ENCODE assay signal across 8 cellular contexts in the genomic region with DNA sequence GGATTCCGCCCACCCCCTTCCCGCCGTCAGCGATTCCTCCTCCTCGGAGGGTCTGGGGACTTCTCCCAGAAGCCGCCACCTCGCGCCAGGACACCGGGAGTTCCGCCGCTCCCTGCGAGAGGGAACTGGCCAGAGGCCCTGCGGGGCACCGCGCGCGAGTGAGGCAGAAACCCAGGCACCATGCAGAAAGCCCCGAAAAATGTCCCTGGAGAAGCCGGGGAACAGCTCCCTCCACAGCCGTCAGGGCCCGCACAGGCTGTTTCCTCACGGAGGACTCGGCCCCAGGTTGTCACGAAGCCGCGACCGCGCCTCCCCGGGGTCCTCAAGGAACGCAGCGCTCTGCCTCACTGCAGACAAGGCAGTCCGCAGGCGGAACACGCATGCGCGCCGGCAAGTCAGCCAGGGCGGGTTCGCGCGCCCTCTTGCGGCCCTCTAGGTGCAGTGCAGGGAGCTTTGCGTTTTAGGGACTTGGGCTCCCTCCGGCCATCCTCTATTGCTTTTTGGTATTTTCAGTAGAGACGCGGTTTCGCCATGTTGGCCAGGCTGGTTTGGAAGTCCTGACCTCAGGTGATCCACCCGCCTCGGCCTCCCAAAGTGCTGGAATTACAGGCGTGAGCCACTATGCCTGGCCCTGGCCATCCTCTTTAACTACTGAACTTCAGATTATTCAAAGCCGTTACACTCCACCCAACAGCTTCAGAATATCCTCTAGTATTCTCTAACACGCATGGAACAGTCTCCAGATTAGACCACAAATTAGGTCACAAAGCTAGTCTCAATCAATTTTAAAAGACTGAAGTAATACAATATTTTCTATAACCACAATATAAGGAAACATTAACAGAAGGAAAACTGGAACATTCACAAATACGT. TPM values are rescaled to one million over a fixed set of nuclear protein-coding genes. Genes with fewer than 3 reads are reported as not detected.
DNase-seq lines count a peak whose midpoint lies in the region; ATAC-seq and TF ChIP-seq lines count a peak whose summit lies in the region.

No MANE protein-coding gene starts in this region.

- no peaks in the 10 kb centered on the region for H3K9me2 ChIP-seq in hepatocyte (replicated peaks; ENCODE audit: insufficient read depth)

- DNase-seq in GM10248 (ENCODE audit: extremely low spot score) = peak; percentile 97
- peak; percentile 35 for DNase-seq in NCI-H2029 (lab: John Stamatoyannopoulos, UW)
- DNase-seq in T-helper 22 cell (ENCODE audit: low read depth) = peak; percentile 78
- peak; percentile 60 for DNase-seq in astrocyte of the cerebellum (ENCODE audit: low read depth)
- DNase-seq in hepatocyte (ENCODE audit: low spot score) = peak; percentile 95
- no peak for DNase-seq in vagina (ENCODE audit: extremely low spot score in 2 of 2)

- H4K20me1 ChIP-seq in hepatocyte (ENCODE audit: insufficient read depth, poor library complexity, severe bottlenecking) = no peaks in the 10 kb centered on the region

- TF ChIP-seq CTCF in GM10248 (IDR thresholded peaks at IDR 0.05; ENCODE audit: control extremely low read depth, extremely low read depth, low read depth, missing control alignments) = peak; percentile 98
- peak; percentile 99 for TF ChIP-seq CTCF in astrocyte of the cerebellum (IDR thresholded peaks at IDR 0.05; ENCODE audit: low read depth, low read length, missing control alignments)
- TF ChIP-seq CTCF in hepatocyte (IDR thresholded peaks at IDR 0.05; ENCODE audit: poor library complexity) = peak; percentile 98
- peak; percentile 94 to 100 (median 96) for TF ChIP-seq CTCF in vagina (IDR thresholded peaks at IDR 0.05)

- H3K4me3 ChIP-seq in astrocyte of the cerebellum (ENCODE audit: low read depth, low read length) (peak overlapping the region; percentile 44), hepatocyte (peak overlapping the region; percentile 99), rectal smooth muscle tissue (ENCODE audit: low read length) (peak overlapping the region; percentile 86), vagina (peak overlapping the region; percentile 61 to 70)

- WGBS in hepatocyte (ENCODE audit: low lambda C conversion rate, missing lambda C conversion rate) = 8% methylated on average over 53 of the region's 53 CpGs

- CTCF ChIA-PET in GM10248 (lab: Yijun Ruan, JAX) = interaction anchor here (0.6 to 5.2 kb wide), 30 partner anchors 8 to 233 kb away, joined by 3 to 39 read pairs (median 4); no protein-coding TSS in a partner anchor

- in situ Hi-C loops in astrocyte of the cerebellum (cut with HindIII; ENCODE audit: low sequenced_read_pairs) = no loop called here

- POLR2A ChIA-PET in GM10248 (lab: Yijun Ruan, JAX) = no interaction called here

- peak in 1 of 2 donors; percentile 51 for TF ChIP-seq POLR2A in vagina (IDR thresholded peaks at IDR 0.05)

- peaks cover 4% of the 10 kb centered on the region for H3K27me3 ChIP-seq in hepatocyte
- no peaks in the 10 kb centered on the region for H3K27me3 ChIP-seq in rectal smooth muscle tissue (ENCODE audit: control insufficient read depth, insufficient read depth, low read length)
- no peaks in the 10 kb centered on the region for H3K27me3 ChIP-seq in vagina

- H3K27ac ChIP-seq in hepatocyte (peak overlapping the region; percentile 89), rectal smooth muscle tissue (ENCODE audit: low read depth, low read length) (peak overlapping the region; percentile 75), vagina (peak overlapping the region; percentile 76)

- intact Hi-C loops in vagina (cut with DNase I) = no loop called here

- no peaks in the 10 kb centered on the region for H3K36me3 ChIP-seq in hepatocyte (replicated peaks; ENCODE audit: insufficient read depth, low read depth)
- no peaks in the 10 kb centered on the region for H3K36me3 ChIP-seq in rectal smooth muscle tissue (ENCODE audit: control insufficient read depth, insufficient read depth, low read length)
- H3K36me3 ChIP-seq in vagina = no peaks in the 10 kb centered on the region

- H3K4me1 ChIP-seq in hepatocyte (ENCODE audit: insufficient read depth) = no peaks in the 10 kb centered on the region
- no peaks in the 10 kb centered on the region for H3K4me1 ChIP-seq in rectal smooth muscle tissue (ENCODE audit: control insufficient read depth, insufficient read depth, low read length)
- peaks cover 6% of the 10 kb centered on the region for H3K4me1 ChIP-seq in vagina

- H3K79me2 ChIP-seq in hepatocyte = no peaks in the 10 kb centered on the region

- H3K9ac ChIP-seq in rectal smooth muscle tissue (ENCODE audit: low read length) = peak overlapping the region; percentile 90

- peak overlapping the region; percentile 87 for H2AFZ ChIP-seq in hepatocyte

- ATAC-seq in HG02938 (IDR thresholded peaks at IDR 0.05; ENCODE audit: unreplicated experiment) = peak; percentile 68

- H3K4me2 ChIP-seq in hepatocyte = peak overlapping the region; percentile 93

- H3K9me3 ChIP-seq in hepatocyte (ENCODE audit: low read depth) = no peaks in the 10 kb centered on the region
- no peaks in the 10 kb centered on the region for H3K9me3 ChIP-seq in vagina

RNA-seq across cellular contexts. Expression of a gene that starts 20.3 kb away (rescaled TPM):
- total RNA-seq in hepatocyte = 4.4 and 10.6 TPM in 2 replicates
- 7.1 and 7.3 TPM in 2 replicates for polyA plus RNA-seq in hepatocyte
- 5.9 TPM for total RNA-seq in vagina

Comparison
In these comparisons a context has a peak if more than half of its experiments do, and no peak if none do; other contexts are left out.
1. DNase-seq: peak in GM10248 (single experiment), NCI-H2029 (single experiment), T-helper 22 cell (single experiment), astrocyte of the cerebellum (single experiment) and hepatocyte (single experiment); none in vagina (0 of 2).
2. H3K4me3 ChIP-seq: peak in every context shown above with its lines; median percentile 99 in hepatocyte; 86 in rectal smooth muscle tissue; 66 in vagina; 44 in astrocyte of the cerebellum.
3. Peak in every context shown above with its lines, with median percentiles within 50 percentile points of each other: CTCF ChIP-seq and H3K27ac ChIP-seq.